ENCODE assay signal across 9 cellular contexts in genomic region chr2:233385489-233386044, GRCh38. TPM values are rescaled to one million over a fixed set of nuclear protein-coding genes. Genes with fewer than 3 reads are reported as not detected.
DNase-seq lines count a peak whose midpoint lies in the region; ATAC-seq lines count a peak whose summit lies in the region.
"Had no signal": no experiment of that assay in that cellular context is flagged by ENCODE, and none has a peak within 500 bp of the region (broad histone marks: within the 10 kb centered on the region; RNA-seq: fewer than 3 reads in every experiment).

No MANE protein-coding gene starts in this region.

- intact Hi-C loops in activated CD4-positive, alpha-beta memory T cell treated with anti-CD3 and anti-CD28 coated beads for 36 hours (cut with micrococcal nuclease) = no loop called here
- intact Hi-C loops in naive thymus-derived CD4-positive, alpha-beta T cell (cut with micrococcal nuclease) = loop anchor here in 1 of 2 donors (1.0 to 2.0 kb wide), 3 partner anchors 13 to 58 kb away; no protein-coding TSS in a partner anchor

- H3K27ac ChIP-seq in naive thymus-derived CD4-positive, alpha-beta T cell (ENCODE audit: low read depth, low read length) = peak overlapping the region; percentile 56

- POLR2A ChIA-PET in activated CD4-positive, alpha-beta memory T cell treated with anti-CD3 and anti-CD28 coated beads for 36 hours (lab: Charles Lee) = no interaction called here
- POLR2A ChIA-PET in naive thymus-derived CD4-positive, alpha-beta T cell (lab: Charles Lee) = interaction anchor here (0.6 to 1.6 kb wide), 4 partner anchors 10 to 118 kb away, joined by 3 to 5 read pairs (median 4); no protein-coding TSS in a partner anchor

- no peak overlapping the region for H3K4me3 Mint-ChIP-seq in activated CD4-positive, alpha-beta memory T cell treated with anti-CD3 and anti-CD28 coated beads for 36 hours
- peak overlapping the region; percentile 49 to 89 (median 74) for H3K4me3 Mint-ChIP-seq in naive thymus-derived CD4-positive, alpha-beta T cell

- H3K4me1 ChIP-seq in naive thymus-derived CD4-positive, alpha-beta T cell (ENCODE audit: control insufficient read depth in 2 of 2, insufficient read depth in 2 of 2, low read length in 2 of 2) = peaks cover 50 to 63% of the 10 kb centered on the region in 2 donors

- no peaks in the 10 kb centered on the region for H3K9me3 ChIP-seq in naive thymus-derived CD4-positive, alpha-beta T cell (ENCODE audit: control insufficient read depth in 2 of 3, low read length in 3 of 3)
- H3K9me3 ChIP-seq: upper lobe of left lung had no signal

- H3K27ac Mint-ChIP-seq in activated CD4-positive, alpha-beta memory T cell treated with anti-CD3 and anti-CD28 coated beads for 36 hours = peak overlapping the region; percentile 74
- H3K27ac Mint-ChIP-seq in naive thymus-derived CD4-positive, alpha-beta T cell = peak overlapping the region; percentile 84 to 98 (median 93)

- DNase-seq in activated CD4-positive, CD25-positive, alpha-beta regulatory T cell treated with anti-CD3 and anti-CD28 coated beads, Interleukin-2, amount 50 U/mL, for 72 hours = no peak
- peak; percentile 25 for DNase-seq in activated CD4-positive, alpha-beta memory T cell treated with anti-CD3 and anti-CD28 coated beads for 36 hours
- peak in 7 of 9 donors; percentile 42 to 68 (median 60) for DNase-seq in naive thymus-derived CD4-positive, alpha-beta T cell
- DNase-seq in SW480 (ENCODE audit: low spot score) (no peak), A172 (ENCODE audit: low spot score) (no peak), T-helper 9 cell (no peak)

- CTCF ChIA-PET in activated CD4-positive, alpha-beta memory T cell treated with anti-CD3 and anti-CD28 coated beads for 36 hours (lab: Charles Lee) = interaction anchor here (0.9 to 1.1 kb wide), 2 partner anchors 19 to 57 kb away, joined by 4 to 5 read pairs; no protein-coding TSS in a partner anchor
- CTCF ChIA-PET in naive thymus-derived CD4-positive, alpha-beta T cell (lab: Charles Lee) = interaction anchor here (0.8 to 6.0 kb wide), 5 partner anchors 17 to 115 kb away, joined by 3 to 37 read pairs (median 7); no protein-coding TSS in a partner anchor

- H3K4me1 Mint-ChIP-seq in activated CD4-positive, alpha-beta memory T cell treated with anti-CD3 and anti-CD28 coated beads for 36 hours (ENCODE audit: low read depth) = peaks cover 53% of the 10 kb centered on the region
- H3K4me1 Mint-ChIP-seq in naive thymus-derived CD4-positive, alpha-beta T cell = peaks cover 50 to 93% (median 83%) of the 10 kb centered on the region in 7 donors

- peak overlapping the region; percentile 30 for H3K4me3 ChIP-seq in naive thymus-derived CD4-positive, alpha-beta T cell (ENCODE audit: low read length)
- H3K4me3 ChIP-seq: upper lobe of left lung had no signal

- H3K36me3 Mint-ChIP-seq in activated CD4-positive, alpha-beta memory T cell treated with anti-CD3 and anti-CD28 coated beads for 36 hours = peaks cover 4% of the 10 kb centered on the region
- H3K36me3 Mint-ChIP-seq in naive thymus-derived CD4-positive, alpha-beta T cell = peaks cover 6 to 25% (median 12%) of the 10 kb centered on the region in 5 donors

- H3K36me3 ChIP-seq in naive thymus-derived CD4-positive, alpha-beta T cell (ENCODE audit: control insufficient read depth in 2 of 3, insufficient read depth in 3 of 3, low read length in 3 of 3) = peaks cover 0 to 22% (median 7%) of the 10 kb centered on the region in 3 experiments

- H3K27me3 ChIP-seq in naive thymus-derived CD4-positive, alpha-beta T cell (ENCODE audit: control insufficient read depth in 2 of 2, insufficient read depth in 2 of 2, low read length in 2 of 2) = no peaks in the 10 kb centered on the region
- H3K27me3 ChIP-seq: upper lobe of left lung had no signal

- no peaks in the 10 kb centered on the region for H3K9me3 Mint-ChIP-seq in activated CD4-positive, alpha-beta memory T cell treated with anti-CD3 and anti-CD28 coated beads for 36 hours
- no peaks in the 10 kb centered on the region for H3K9me3 Mint-ChIP-seq in naive thymus-derived CD4-positive, alpha-beta T cell

- H3K27me3 Mint-ChIP-seq in activated CD4-positive, alpha-beta memory T cell treated with anti-CD3 and anti-CD28 coated beads for 36 hours = no peaks in the 10 kb centered on the region
- no peaks in the 10 kb centered on the region for H3K27me3 Mint-ChIP-seq in naive thymus-derived CD4-positive, alpha-beta T cell

- ATAC-seq in activated CD4-positive, CD25-positive, alpha-beta regulatory T cell treated with anti-CD3 and anti-CD28 coated beads, Interleukin-2, amount 50 U/mL, for 24 hours = peak; percentile 60 to 66
- ATAC-seq in HG02884 (IDR thresholded peaks at IDR 0.05; ENCODE audit: unreplicated experiment) = peak; percentile 71
- ATAC-seq in naive thymus-derived CD4-positive, alpha-beta T cell = peak; percentile 74

RNA-seq across cellular contexts. Expression of gene DGKD, which starts 31.3 kb away (rescaled TPM):
- total RNA-seq in activated CD4-positive, alpha-beta memory T cell treated with anti-CD3 and anti-CD28 coated beads for 36 hours = 10 to 100 TPM; 44.2 to 46.4 TPM
- total RNA-seq in naive thymus-derived CD4-positive, alpha-beta T cell = 100 to 1,000 TPM in 4 of 5 experiments, 10 to 100 TPM in 1; 61.6 to 252 (median 213) TPM
- polyA plus RNA-seq in naive thymus-derived CD4-positive, alpha-beta T cell = 10 to 100 TPM; 25.8 to 41.0 TPM
- 14.8 and 16.4 TPM in 2 replicates for total RNA-seq in A172 (2014; rRNA removed; shearing (Covaris generic))

Comparison
In these comparisons a context has a peak if more than half of its experiments do, and no peak if none do; other contexts are left out.
1. DNase-seq: peak in activated CD4-positive, alpha-beta memory T cell treated with anti-CD3 and anti-CD28 coated beads for 36 hours (single experiment) and naive thymus-derived CD4-positive, alpha-beta T cell (7 of 9); none in activated CD4-positive, CD25-positive, alpha-beta regulatory T cell treated with anti-CD3 and anti-CD28 coated beads, Interleukin-2, amount 50 U/mL, for 72 hours (single experiment), SW480 (single experiment), A172 (single experiment) and T-helper 9 cell (single experiment).
2. Peak in every context shown above with its lines, with median percentiles within 50 percentile points of each other: ATAC-seq.